Comparison of ENCODE assay signal across 2 cellular contexts in the genomic region with DNA sequence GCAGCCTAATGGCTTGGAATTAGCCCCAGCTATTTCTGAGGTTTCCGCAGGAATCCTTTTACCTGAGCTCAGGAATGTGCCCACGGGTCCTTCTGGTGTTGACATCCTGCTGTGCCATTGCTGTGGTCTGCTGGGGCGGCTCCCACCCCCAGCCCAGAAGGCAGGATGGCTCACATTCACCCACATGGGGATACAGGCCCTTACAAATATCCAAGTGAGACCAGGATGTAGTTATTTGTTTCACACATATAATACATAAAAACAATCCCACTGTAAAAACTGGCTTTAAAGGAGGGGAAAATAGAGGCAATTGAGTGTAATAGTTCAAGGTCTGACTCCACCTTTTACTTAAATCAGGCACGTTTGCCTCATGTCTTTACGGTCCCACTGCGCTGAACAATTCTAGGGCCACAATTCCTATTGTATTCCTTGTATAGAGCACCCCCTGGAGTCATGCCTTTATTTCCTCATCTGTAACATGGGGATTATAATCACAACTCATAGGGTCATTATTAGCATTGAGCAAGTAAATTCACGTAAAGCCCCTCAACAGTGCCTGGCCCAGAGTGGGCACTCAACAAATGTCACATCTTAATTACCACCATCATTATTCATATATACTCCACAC.
A peak's percentile ranks its signal among the peaks of the same experiment; 100 is the strongest.
TF ChIP-seq lines count a peak whose summit lies in the region.

No MANE protein-coding gene starts in this region.

TF ChIP-seq in GM12878, 131 proteins besides CTCF, POLR2A, EP300 and RAD21:
- TF ChIP-seq SMC3 (IDR thresholded peaks at IDR 0.05; ENCODE audit: borderline replicate concordance, low read length) (peak; percentile 8; the same call in 1 of the 2 replicates), SREBF2 (IDR thresholded peaks at IDR 0.05; ENCODE audit: low read length) (no peak), GATAD2B (conservative IDR thresholded peaks at IDR 0.05; ENCODE audit: low read depth) (no peak), LARP7 (IDR thresholded peaks at IDR 0.05) (no peak), STAT1 (conservative IDR thresholded peaks at IDR 0.05) (no peak)

TF ChIP-seq in liver, 16 proteins besides CTCF, POLR2A, EP300 and RAD21:
- no peak for TF ChIP-seq TAF1 (conservative IDR thresholded peaks at IDR 0.05)
- no peak for TF ChIP-seq GABPA (IDR thresholded peaks at IDR 0.05 in 1 of 2, conservative IDR thresholded peaks at IDR 0.05 in 1 of 2)
- TF ChIP-seq FOXA2 (IDR thresholded peaks at IDR 0.05) = no peak
- TF ChIP-seq JUND (IDR thresholded peaks at IDR 0.05) = no peak
- no peak for TF ChIP-seq YY1 (IDR thresholded peaks at IDR 0.05)
- TF ChIP-seq ZBTB33 (IDR thresholded peaks at IDR 0.05) = no peak
